Comparison of ENCODE assay signal across 8 cellular contexts in genomic region chr19:16825312-16826168, GRCh38. TPM values are rescaled to one million over a fixed set of nuclear protein-coding genes. Genes with fewer than 3 reads are reported as not detected.
A peak's percentile ranks its signal among the peaks of the same experiment; 100 is the strongest.
DNase-seq lines count a peak whose midpoint lies in the region; ATAC-seq, FAIRE-seq and TF ChIP-seq lines count a peak whose summit lies in the region.

No MANE protein-coding gene starts in this region.

- H3K4me1 Mint-ChIP-seq in stimulated activated effector memory CD8-positive, alpha-beta T cell treated with anti-CD3 and anti-CD28 coated beads, Interleukin-12 subunit alpha, Interleukin-12 subunit beta, amount 100 ng/mL, for 72 hours = peaks cover 18% of the 10 kb centered on the region

- peak overlapping the region; percentile 5 to 42 for H3K9ac ChIP-seq in kidney (ENCODE audit: low read length in 2 of 2)

- peaks cover 1% of the 10 kb centered on the region for H3K36me3 Mint-ChIP-seq in stimulated activated effector memory CD8-positive, alpha-beta T cell treated with anti-CD3 and anti-CD28 coated beads, Interleukin-12 subunit alpha, Interleukin-12 subunit beta, amount 100 ng/mL, for 72 hours

- DNase-seq in COR-L47 (lab: John Stamatoyannopoulos, UW) = peak; percentile 59
- DNase-seq in NCI-H146 (lab: John Stamatoyannopoulos, UW) = peak; percentile 43
- peak; percentile 26 for DNase-seq in brain pericyte (ENCODE audit: low read depth, low spot score)
- no peak for DNase-seq in kidney
- no peak for DNase-seq in stimulated activated effector memory CD8-positive, alpha-beta T cell treated with anti-CD3 and anti-CD28 coated beads, Interleukin-12 subunit alpha, Interleukin-12 subunit beta, amount 100 ng/mL, for 72 hours (ENCODE audit: low spot score in 2 of 2)
- DNase-seq in GM13976 (ENCODE audit: low spot score) = no peak

- H3K9me3 ChIP-seq in kidney (ENCODE audit: control insufficient read depth in 1 of 2, low read length in 2 of 2) = no peaks in the 10 kb centered on the region

- peak overlapping the region; percentile 66 to 67 for H3K4me3 ChIP-seq in kidney (ENCODE audit: low read length in 2 of 2)

- no peaks in the 10 kb centered on the region for H3K9me3 Mint-ChIP-seq in stimulated activated effector memory CD8-positive, alpha-beta T cell treated with anti-CD3 and anti-CD28 coated beads, Interleukin-12 subunit alpha, Interleukin-12 subunit beta, amount 100 ng/mL, for 72 hours

- no peaks in the 10 kb centered on the region for H3K36me3 ChIP-seq in kidney (ENCODE audit: control insufficient read depth in 1 of 2, insufficient read depth in 2 of 2, low read length in 2 of 2)

- H3K4me1 ChIP-seq in kidney (ENCODE audit: control insufficient read depth in 1 of 2, insufficient read depth in 1 of 2, low read depth in 1 of 2, low read length in 2 of 2) = peaks cover 12 to 13% of the 10 kb centered on the region in 2 donors

- intact Hi-C loops in kidney (cut with DNase I) = no loop called here

- in situ Hi-C loops in GM13976 (cut with MboI; ENCODE audit: low sequenced_read_pairs, unreplicated experiment) = no loop called here

- H3K4me3 Mint-ChIP-seq in stimulated activated effector memory CD8-positive, alpha-beta T cell treated with anti-CD3 and anti-CD28 coated beads, Interleukin-12 subunit alpha, Interleukin-12 subunit beta, amount 100 ng/mL, for 72 hours = peak overlapping the region; percentile 27

- no peak for ATAC-seq in stimulated activated effector memory CD8-positive, alpha-beta T cell treated with anti-CD3 and anti-CD28 coated beads, Interleukin-12 subunit alpha, Interleukin-12 subunit beta, amount 100 ng/mL, for 72 hours
- no peak for ATAC-seq in GM21390 (IDR thresholded peaks at IDR 0.05; ENCODE audit: unreplicated experiment)
- ATAC-seq in GM19351 (IDR thresholded peaks at IDR 0.05; ENCODE audit: unreplicated experiment) = no peak

- peak overlapping the region in 1 of 2 donors; percentile 5 for H3K27ac ChIP-seq in kidney (ENCODE audit: low read depth in 2 of 2, low read length in 2 of 2)

- peak overlapping the region; percentile 3 for H3K27ac Mint-ChIP-seq in stimulated activated effector memory CD8-positive, alpha-beta T cell treated with anti-CD3 and anti-CD28 coated beads, Interleukin-12 subunit alpha, Interleukin-12 subunit beta, amount 100 ng/mL, for 72 hours

- TF ChIP-seq CTCF in kidney (IDR thresholded peaks at IDR 0.05; ENCODE audit: borderline replicate concordance, extremely low read depth, insufficient read depth) (no peak), GM13976 (IDR thresholded peaks at IDR 0.05; ENCODE audit: borderline replicate concordance, control extremely low read depth, extremely low read depth, insufficient read depth, missing control alignments) (no peak)

- FAIRE-seq in kidney (lab: Jason Lieb, UNC) = no peak

RNA-seq across cellular contexts. Expression of gene SIN3B, which starts 3.7 kb away (rescaled TPM):
- total RNA-seq in kidney = 62.0 TPM
- 12.2 TPM for polyA plus RNA-seq in kidney (ENCODE audit: insufficient read depth, low read depth, low replicate concordance)

Comparison
In these comparisons a context has a peak if more than half of its experiments do, and no peak if none do; other contexts are left out.
1. DNase-seq: peak in COR-L47 (single experiment), NCI-H146 (single experiment) and brain pericyte (single experiment); none in kidney (single experiment), stimulated activated effector memory CD8-positive, alpha-beta T cell treated with anti-CD3 and anti-CD28 coated beads, Interleukin-12 subunit alpha, Interleukin-12 subunit beta, amount 100 ng/mL, for 72 hours (0 of 2) and GM13976 (single experiment).